In genomic region chr1:26792924-26793323, GRCh38 we compare ENCODE assay signal across 14 cellular contexts.
"Had no signal": no experiment of that assay in that cellular context is flagged by ENCODE, and none has a peak within 500 bp of the region (broad histone marks: within the 10 kb centered on the region; RNA-seq: fewer than 3 reads in every experiment).

No MANE protein-coding gene starts in this region.

- DNase-seq: activated CD4-positive, alpha-beta T cell treated with anti-CD3 and anti-CD28 coated beads for 4 hours; activated effector memory CD4-positive, alpha-beta T cell treated with anti-CD3 and anti-CD28 coated beads, Interleukin-2, amount 50 U/mL, for 16 hours; central memory CD4-positive, alpha-beta T cell; cortex of kidney; effector CD4-positive, alpha-beta T cell; foreskin keratinocyte; head of caudate nucleus; immature natural killer cell; ovary; sigmoid colon; stimulated activated CD4-positive, alpha-beta T cell treated with anti-CD3 and anti-CD28 coated beads, Interleukin-2, amount 100 ng/mL, for 24 hours; substantia nigra had no signal

- H3K4me3 Mint-ChIP-seq: activated naive CD4-positive, alpha-beta T cell treated with anti-CD3 and anti-CD28 coated beads, Interleukin-2, amount 50 U/mL, for 24 hours; immature natural killer cell had no signal

- ATAC-seq: foreskin keratinocyte had no signal

- H3K27me3 Mint-ChIP-seq: activated naive CD4-positive, alpha-beta T cell treated with anti-CD3 and anti-CD28 coated beads, Interleukin-2, amount 50 U/mL, for 24 hours had no signal

- H3K27ac Mint-ChIP-seq: activated naive CD4-positive, alpha-beta T cell treated with anti-CD3 and anti-CD28 coated beads, Interleukin-2, amount 50 U/mL, for 24 hours had no signal

- H3K9me3 Mint-ChIP-seq: activated naive CD4-positive, alpha-beta T cell treated with anti-CD3 and anti-CD28 coated beads, Interleukin-2, amount 50 U/mL, for 24 hours; brain; immature natural killer cell had no signal
